In genomic region chr6:112163295-112164257, GRCh38 we compare ENCODE assay signal across 8 cellular contexts.
A peak's percentile ranks its signal among the peaks of the same experiment; 100 is the strongest.
DNase-seq lines count a peak whose midpoint lies in the region; ATAC-seq, FAIRE-seq and TF ChIP-seq lines count a peak whose summit lies in the region.

No MANE protein-coding gene starts in this region.

- no peak overlapping the region for H3K4ac ChIP-seq in mesendoderm (ENCODE audit: low read depth, low read length)

- no peak overlapping the region for H2AK5ac ChIP-seq in mesendoderm (ENCODE audit: low read length)

- no peak overlapping the region for H3K4me2 ChIP-seq in mesendoderm (ENCODE audit: low read length)

- no peak overlapping the region for H3K56ac ChIP-seq in mesendoderm (ENCODE audit: low read length)

- no peak overlapping the region for H2BK120ac ChIP-seq in mesendoderm (ENCODE audit: low read depth, low read length)

- H3K4me3 ChIP-seq in AG04449 (ENCODE audit: low read depth, low read length) = no peak overlapping the region
- no peak overlapping the region for H3K4me3 ChIP-seq in mesendoderm (ENCODE audit: low read length)

- no peak for DNase-seq in AG04449 (ENCODE audit: low read depth, low spot score)
- DNase-seq in GM18507 (ENCODE audit: extremely low spot score, insufficient read length, low read depth) = peak; percentile 42
- DNase-seq in NCI-H2107 (lab: John Stamatoyannopoulos, UW) = peak; percentile 49
- peak; percentile 59 for DNase-seq in activated CD4-positive, alpha-beta T cell treated with anti-CD3 and anti-CD28 coated beads for 1 hour
- DNase-seq in chondrocyte (ENCODE audit: low spot score) = no peak
- DNase-seq in mesendoderm = peak; percentile 74
- peak; percentile 48 to 62 for DNase-seq in stimulated activated CD8-positive, alpha-beta memory T cell treated with anti-CD3 and anti-CD28 coated beads, Interleukin-4, amount 100 ng/mL, for 4 hours (ENCODE audit: low read depth in 2 of 2, low spot score in 1 of 2)

- H3K4me1 Mint-ChIP-seq in chondrocyte (ENCODE audit: low read depth) = no peaks in the 10 kb centered on the region

- no peaks in the 10 kb centered on the region for H3K27me3 Mint-ChIP-seq in chondrocyte (ENCODE audit: low read depth)

- peaks cover 50% of the 10 kb centered on the region for H3K36me3 Mint-ChIP-seq in chondrocyte (ENCODE audit: low read depth)

- no peak overlapping the region for H3K27ac ChIP-seq in mesendoderm (ENCODE audit: low read depth, low read length)

- no peak overlapping the region for H2BK5ac ChIP-seq in mesendoderm (ENCODE audit: low read length)

- H3K23ac ChIP-seq in mesendoderm (ENCODE audit: low read length) = no peak overlapping the region

- peak; percentile 91 for FAIRE-seq in GM18507 (lab: Jason Lieb, UNC)

- TF ChIP-seq CTCF in AG04449 (IDR thresholded peaks at IDR 0.05; ENCODE audit: insufficient read depth, low read length, missing control alignments) (peak; percentile 94), chondrocyte (IDR thresholded peaks at IDR 0.05) (peak; percentile 83)

- no peak overlapping the region for H4K8ac ChIP-seq in mesendoderm (ENCODE audit: low read depth, low read length)

- no peaks in the 10 kb centered on the region for H3K36me3 ChIP-seq in mesendoderm (ENCODE audit: control insufficient read depth, insufficient read depth, low read length)

- H3K9ac ChIP-seq in mesendoderm (ENCODE audit: low read length) = no peak overlapping the region

- H3K79me1 ChIP-seq in mesendoderm (ENCODE audit: low read length) = no peaks in the 10 kb centered on the region

- H3K18ac ChIP-seq in mesendoderm (ENCODE audit: low read length) = no peak overlapping the region

- POLR2A ChIA-PET in AG04449 (lab: Yijun Ruan, JAX) = no interaction called here

- H3K27ac Mint-ChIP-seq in chondrocyte (ENCODE audit: unreplicated experiment) = no peak overlapping the region

- no peaks in the 10 kb centered on the region for H3K27me3 ChIP-seq in mesendoderm (ENCODE audit: insufficient read depth, low read length, poor library complexity)

- H3K9me3 Mint-ChIP-seq in chondrocyte (ENCODE audit: low read depth) = no peaks in the 10 kb centered on the region

- no peak overlapping the region for H3K4me3 Mint-ChIP-seq in chondrocyte (ENCODE audit: unreplicated experiment)

- no peak overlapping the region for H2BK15ac ChIP-seq in mesendoderm (replicated peaks; ENCODE audit: low read depth)

- ATAC-seq in HG02943 (IDR thresholded peaks at IDR 0.05; ENCODE audit: low read depth, unreplicated experiment) = peak; percentile 98

- CTCF ChIA-PET in AG04449 (lab: Yijun Ruan, JAX) = interaction anchor here (0.7 to 8.9 kb wide), 37 partner anchors 9 to 904 kb away, joined by 3 to 126 read pairs (median 5); partner anchors contain the start of genes FAM229B and TUBE1

- H4K5ac ChIP-seq in mesendoderm (ENCODE audit: low read length) = no peak overlapping the region

- no peaks in the 10 kb centered on the region for H3K4me1 ChIP-seq in mesendoderm (ENCODE audit: control insufficient read depth, low read depth, low read length)

- WGBS in mesendoderm (ENCODE audit: extremely low coverage, insufficient coverage, low lambda C conversion rate) = no CpG with 5 or more reads among the region's 21 CpGs

- H3K79me2 ChIP-seq in mesendoderm (ENCODE audit: control insufficient read depth, insufficient read depth, low read length) = no peaks in the 10 kb centered on the region

Comparison
In these comparisons a context has a peak if more than half of its experiments do, and no peak if none do; other contexts are left out.
1. DNase-seq: peak in GM18507 (single experiment), NCI-H2107 (single experiment), activated CD4-positive, alpha-beta T cell treated with anti-CD3 and anti-CD28 coated beads for 1 hour (single experiment), mesendoderm (single experiment) and stimulated activated CD8-positive, alpha-beta memory T cell treated with anti-CD3 and anti-CD28 coated beads, Interleukin-4, amount 100 ng/mL, for 4 hours (2 of 2); none in AG04449 (single experiment) and chondrocyte (single experiment).